8 cellular contexts compared by ENCODE assay signal in the genomic region with DNA sequence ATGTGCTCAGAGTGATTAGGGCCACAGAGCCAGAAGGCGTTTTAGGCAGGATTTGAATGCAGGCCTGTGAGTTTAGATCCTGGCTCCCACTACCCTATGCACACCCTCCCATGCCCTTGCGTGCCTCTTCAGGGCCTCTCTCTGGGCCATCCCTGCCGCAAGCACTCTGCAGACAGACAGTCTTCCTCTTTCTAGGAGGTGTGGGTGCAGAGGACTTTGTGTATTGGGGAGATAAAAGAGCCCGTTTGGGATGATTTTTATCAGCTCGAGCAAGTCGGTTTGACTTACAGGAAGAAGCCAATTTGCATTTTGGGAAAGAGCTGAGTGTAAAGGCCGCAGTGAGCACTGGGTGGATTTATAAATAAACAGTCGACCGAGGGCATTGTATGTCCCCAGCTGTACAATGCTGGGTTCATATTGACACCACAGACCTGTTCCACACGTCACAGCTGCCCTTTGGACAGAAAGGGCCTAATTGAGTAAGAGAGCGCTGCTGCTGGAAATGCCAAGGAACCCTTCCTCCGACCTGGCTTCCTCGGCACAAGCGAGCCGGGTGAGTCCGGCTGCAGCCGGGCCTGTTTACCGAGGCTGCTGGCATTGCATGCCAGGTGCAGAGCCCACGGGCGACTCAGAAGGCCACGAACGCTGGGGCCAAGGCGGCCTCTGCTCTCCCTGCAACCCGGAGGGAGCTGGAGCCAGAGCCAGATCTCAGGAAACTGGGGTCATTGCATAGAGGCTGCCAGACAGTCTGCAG. TPM values are rescaled to one million over a fixed set of nuclear protein-coding genes. Genes with fewer than 3 reads are reported as not detected.
DNase-seq lines count a peak whose midpoint lies in the region; ATAC-seq and TF ChIP-seq lines count a peak whose summit lies in the region.

No MANE protein-coding gene starts in this region.

- H3K4me3 ChIP-seq in ascending aorta (peak overlapping the region in 1 of 2 donors; percentile 36), lung (no peak overlapping the region), vagina (peak overlapping the region; percentile 15 to 18)

- 15 to 17% methylated on average over 24 of the region's 24 CpGs for WGBS in lung, 2 donors

- no peak overlapping the region for H3K27ac Mint-ChIP-seq in stimulated activated effector memory CD8-positive, alpha-beta T cell treated with anti-CD3 and anti-CD28 coated beads, Interleukin-12 subunit alpha, Interleukin-12 subunit beta, amount 100 ng/mL, for 72 hours
- H3K27ac Mint-ChIP-seq in activated CD8-positive, alpha-beta T cell treated with anti-CD3 and anti-CD28 coated beads, Interleukin-2, amount 10 ng/mL, durations not matched to agents 7 days and 5 days, result no peak overlapping the region

- H3K9me3 Mint-ChIP-seq in stimulated activated effector memory CD8-positive, alpha-beta T cell treated with anti-CD3 and anti-CD28 coated beads, Interleukin-12 subunit alpha, Interleukin-12 subunit beta, amount 100 ng/mL, for 72 hours, result no peaks in the 10 kb centered on the region
- H3K9me3 Mint-ChIP-seq in activated CD8-positive, alpha-beta T cell treated with anti-CD3 and anti-CD28 coated beads, Interleukin-2, amount 10 ng/mL, durations not matched to agents 7 days and 5 days (ENCODE audit: insufficient read depth), result no peaks in the 10 kb centered on the region

- TF ChIP-seq CTCF in ascending aorta (IDR thresholded peaks at IDR 0.05), result no peak
- TF ChIP-seq CTCF in lung (IDR thresholded peaks at IDR 0.05; ENCODE audit: control extremely low read depth, extremely low read depth), result no peak
- no peak for TF ChIP-seq CTCF in vagina (IDR thresholded peaks at IDR 0.05)

- ATAC-seq in lung (ENCODE audit: insufficient read depth, low FRiP score) (peak; percentile 51), GM18861 (IDR thresholded peaks at IDR 0.05; ENCODE audit: unreplicated experiment) (no peak)
- no peak for ATAC-seq in stimulated activated effector memory CD8-positive, alpha-beta T cell treated with anti-CD3 and anti-CD28 coated beads, Interleukin-12 subunit alpha, Interleukin-12 subunit beta, amount 100 ng/mL, for 72 hours
- ATAC-seq in activated CD8-positive, alpha-beta T cell treated with anti-CD3 and anti-CD28 coated beads, Interleukin-2, amount 10 ng/mL, durations not matched to agents 7 days and 5 days, result no peak

- CTCF ChIA-PET in activated CD8-positive, alpha-beta T cell treated with anti-CD3 and anti-CD28 coated beads, Interleukin-2, amount 10 ng/mL, durations not matched to agents 7 days and 5 days (lab: Charles Lee), result no interaction called here

- H3K4me1 Mint-ChIP-seq in stimulated activated effector memory CD8-positive, alpha-beta T cell treated with anti-CD3 and anti-CD28 coated beads, Interleukin-12 subunit alpha, Interleukin-12 subunit beta, amount 100 ng/mL, for 72 hours, result peaks cover 39% of the 10 kb centered on the region
- H3K4me1 Mint-ChIP-seq in activated CD8-positive, alpha-beta T cell treated with anti-CD3 and anti-CD28 coated beads, Interleukin-2, amount 10 ng/mL, durations not matched to agents 7 days and 5 days (ENCODE audit: low read depth), result peaks cover 10% of the 10 kb centered on the region

- no peaks in the 10 kb centered on the region for H3K36me3 ChIP-seq in ascending aorta
- peaks cover 0 to 2% of the 10 kb centered on the region in 2 donors for H3K36me3 ChIP-seq in lung (ENCODE audit: control insufficient read depth in 2 of 2, insufficient read depth in 2 of 2, low read length in 2 of 2)
- H3K36me3 ChIP-seq in vagina, result no peaks in the 10 kb centered on the region

- intact Hi-C loops in ascending aorta (cut with DNase I) (no loop called here), vagina (cut with DNase I) (no loop called here)

- DNase-seq in ELF-1 (ENCODE audit: low read depth, low spot score), result peak; percentile 60
- peak; percentile 30 for DNase-seq in HT1080 (ENCODE audit: low read depth)
- DNase-seq in ascending aorta (ENCODE audit: low spot score in 2 of 2), result peak in 1 of 2 donors; percentile 86
- DNase-seq in lung (ENCODE audit: low spot score), result peak; percentile 57
- no peak for DNase-seq in vagina (ENCODE audit: extremely low spot score in 2 of 2)
- DNase-seq in stimulated activated effector memory CD8-positive, alpha-beta T cell treated with anti-CD3 and anti-CD28 coated beads, Interleukin-12 subunit alpha, Interleukin-12 subunit beta, amount 100 ng/mL, for 72 hours (ENCODE audit: low spot score in 2 of 2), result no peak
- DNase-seq in activated CD8-positive, alpha-beta T cell treated with anti-CD3 and anti-CD28 coated beads, Interleukin-2, amount 10 ng/mL, durations not matched to agents 7 days and 5 days, result no peak

- H3K27me3 ChIP-seq in ascending aorta (no peaks in the 10 kb centered on the region), lung (ENCODE audit: control insufficient read depth, insufficient read depth) (no peaks in the 10 kb centered on the region), vagina (no peaks in the 10 kb centered on the region)

- H3K9me3 ChIP-seq in ascending aorta (no peaks in the 10 kb centered on the region), lung (ENCODE audit: control insufficient read depth in 2 of 2, insufficient read depth in 1 of 2, low read length in 1 of 2) (no peaks in the 10 kb centered on the region), vagina (no peaks in the 10 kb centered on the region)

- H3K4me3 Mint-ChIP-seq in stimulated activated effector memory CD8-positive, alpha-beta T cell treated with anti-CD3 and anti-CD28 coated beads, Interleukin-12 subunit alpha, Interleukin-12 subunit beta, amount 100 ng/mL, for 72 hours, result no peak overlapping the region
- H3K4me3 Mint-ChIP-seq in activated CD8-positive, alpha-beta T cell treated with anti-CD3 and anti-CD28 coated beads, Interleukin-2, amount 10 ng/mL, durations not matched to agents 7 days and 5 days, result no peak overlapping the region

- no peaks in the 10 kb centered on the region for H3K27me3 Mint-ChIP-seq in activated CD8-positive, alpha-beta T cell treated with anti-CD3 and anti-CD28 coated beads, Interleukin-2, amount 10 ng/mL, durations not matched to agents 7 days and 5 days (ENCODE audit: low read depth)

- POLR2A ChIA-PET in activated CD8-positive, alpha-beta T cell treated with anti-CD3 and anti-CD28 coated beads, Interleukin-2, amount 10 ng/mL, durations not matched to agents 7 days and 5 days (lab: Charles Lee), result no interaction called here

- H3K27ac ChIP-seq in ascending aorta, result peak overlapping the region; percentile 79 to 86
- H3K27ac ChIP-seq in lung (ENCODE audit: low read depth in 1 of 2, low read length in 1 of 2), result peak overlapping the region; percentile 76 to 88
- peak overlapping the region; percentile 82 for H3K27ac ChIP-seq in vagina

- H3K36me3 Mint-ChIP-seq in stimulated activated effector memory CD8-positive, alpha-beta T cell treated with anti-CD3 and anti-CD28 coated beads, Interleukin-12 subunit alpha, Interleukin-12 subunit beta, amount 100 ng/mL, for 72 hours, result no peaks in the 10 kb centered on the region
- no peaks in the 10 kb centered on the region for H3K36me3 Mint-ChIP-seq in activated CD8-positive, alpha-beta T cell treated with anti-CD3 and anti-CD28 coated beads, Interleukin-2, amount 10 ng/mL, durations not matched to agents 7 days and 5 days (ENCODE audit: low read depth)

- H3K4me1 ChIP-seq in ascending aorta, result peaks cover 20 to 36% of the 10 kb centered on the region in 2 donors
- peaks cover 42 to 53% of the 10 kb centered on the region in 2 donors for H3K4me1 ChIP-seq in lung (ENCODE audit: control insufficient read depth in 2 of 2, insufficient read depth in 2 of 2, low read length in 2 of 2)
- H3K4me1 ChIP-seq in vagina, result peaks cover 100% of the 10 kb centered on the region

- TF ChIP-seq POLR2A in vagina (IDR thresholded peaks at IDR 0.05), result no peak

RNA-seq across cellular contexts. Expression of gene ZMIZ1, which starts 25.1 kb away (rescaled TPM):
- total RNA-seq in HT1080 (2014; rRNA removed; shearing (Covaris generic)), result 17.7 and 22.8 TPM in 2 replicates
- 41.3 and 46.3 TPM in 2 replicates for polyA plus RNA-seq in HT1080 (2015; cell fraction: cytosol; rRNA removed)
- polyA plus RNA-seq in HT1080 (2015; cell fraction: nucleus; rRNA removed), result 65.3 and 69.6 TPM in 2 replicates
- total RNA-seq in ascending aorta (96.2 TPM), lung (10 to 100 TPM; 43.7 to 80.2 TPM), vagina (61.4 TPM)
- 10 to 100 TPM; 18.3 to 41.5 TPM for polyA plus RNA-seq in lung
- total RNA-seq in activated CD8-positive, alpha-beta T cell treated with anti-CD3 and anti-CD28 coated beads, Interleukin-2, amount 10 ng/mL, durations not matched to agents 7 days and 5 days, result 10 to 100 TPM; 39.9 to 40.6 TPM

Comparison
In these comparisons a context has a peak if more than half of its experiments do, and no peak if none do; other contexts are left out.
1. DNase-seq: peak in ELF-1 (single experiment), HT1080 (single experiment) and lung (single experiment); none in vagina (0 of 2), stimulated activated effector memory CD8-positive, alpha-beta T cell treated with anti-CD3 and anti-CD28 coated beads, Interleukin-12 subunit alpha, Interleukin-12 subunit beta, amount 100 ng/mL, for 72 hours (0 of 2) and activated CD8-positive, alpha-beta T cell treated with anti-CD3 and anti-CD28 coated beads, Interleukin-2, amount 10 ng/mL, durations not matched to agents 7 days and 5 days (single experiment).
2. Peak in every context shown above with its lines, with median percentiles within 50 percentile points of each other: H3K27ac ChIP-seq.